Comparison of ENCODE assay signal across 8 cellular contexts in the genomic region with DNA sequence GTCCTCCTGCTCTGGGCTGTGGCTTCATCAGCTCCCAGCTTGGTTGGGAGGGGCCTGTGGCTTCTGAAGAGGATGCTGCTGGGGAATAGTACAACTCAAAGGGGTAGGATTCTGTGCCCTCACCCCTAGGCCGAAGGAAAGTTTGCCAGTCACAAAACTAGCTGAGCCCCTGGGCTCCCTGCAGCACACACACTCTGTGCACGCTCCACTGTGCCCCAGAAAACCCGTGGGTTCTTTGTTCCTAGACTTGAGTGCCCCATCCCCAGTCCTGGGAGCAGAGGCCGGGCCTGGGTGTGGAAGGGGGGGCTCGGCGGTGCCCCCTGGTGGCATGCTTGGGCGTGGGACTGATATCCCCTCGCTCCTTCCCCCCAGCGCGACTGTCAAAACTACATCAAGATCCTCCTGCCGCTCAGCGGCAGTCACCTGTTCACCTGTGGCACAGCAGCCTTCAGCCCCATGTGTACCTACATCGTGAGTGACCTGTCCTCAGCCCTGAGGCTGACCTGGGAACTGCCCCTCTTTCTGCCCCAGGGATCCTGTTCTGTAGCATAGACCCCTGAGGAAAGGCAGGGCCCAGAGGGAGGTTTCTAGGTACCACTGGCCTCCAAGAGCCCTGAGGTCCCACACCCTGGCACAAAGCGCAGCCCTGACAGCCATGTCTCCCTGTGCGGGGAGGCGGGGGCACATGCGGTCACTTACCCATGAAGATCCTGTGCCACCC.
DNase-seq lines count a peak whose midpoint lies in the region; ATAC-seq and TF ChIP-seq lines count a peak whose summit lies in the region.

No MANE protein-coding gene starts in this region.

- DNase-seq in GM12865 (ENCODE audit: low read depth), result peak; percentile 56
- peak; percentile 79 for DNase-seq in NCI-H82 (lab: John Stamatoyannopoulos, UW)
- peak; percentile 76 for DNase-seq in activated T-cell treated with anti-CD3 and anti-CD28 coated beads, Interleukin-2, amount 50 U/mL, for 24 hours
- DNase-seq in foreskin fibroblast, result peak in 1 of 2 donors; percentile 39
- DNase-seq in retina, result peak; percentile 69
- DNase-seq in NCI-H2081 treated with DMSO at 0.1 percent for 48 hours (lab: John Stamatoyannopoulos, UW), result no peak

- H3K4me1 Mint-ChIP-seq in activated T-cell treated with anti-CD3 and anti-CD28 coated beads, Interleukin-2, amount 50 U/mL, for 24 hours (ENCODE audit: low read depth), result peaks cover 6% of the 10 kb centered on the region

- ATAC-seq in HG02759 (IDR thresholded peaks at IDR 0.05; ENCODE audit: unreplicated experiment) (no peak), HG03378 (IDR thresholded peaks at IDR 0.05; ENCODE audit: unreplicated experiment) (no peak)

- H3K27ac Mint-ChIP-seq in activated T-cell treated with anti-CD3 and anti-CD28 coated beads, Interleukin-2, amount 50 U/mL, for 24 hours, result no peak overlapping the region

- H3K36me3 Mint-ChIP-seq in activated T-cell treated with anti-CD3 and anti-CD28 coated beads, Interleukin-2, amount 50 U/mL, for 24 hours (ENCODE audit: low read depth), result peaks cover 20% of the 10 kb centered on the region

- no peaks in the 10 kb centered on the region for H3K27me3 Mint-ChIP-seq in activated T-cell treated with anti-CD3 and anti-CD28 coated beads, Interleukin-2, amount 50 U/mL, for 24 hours

- peak; percentile 72 for TF ChIP-seq CTCF in GM12865 (IDR thresholded peaks at IDR 0.05; ENCODE audit: insufficient read depth, low read depth, low read length, missing control alignments)
- TF ChIP-seq CTCF in foreskin fibroblast (IDR thresholded peaks at IDR 0.05; ENCODE audit: low read depth, low read length), result peak; percentile 72

- H3K4me3 Mint-ChIP-seq in activated T-cell treated with anti-CD3 and anti-CD28 coated beads, Interleukin-2, amount 50 U/mL, for 24 hours, result no peak overlapping the region

- H3K4me3 ChIP-seq in GM12865 (ENCODE audit: low read depth, low read length), result no peak overlapping the region
- H3K4me3 ChIP-seq in foreskin fibroblast (ENCODE audit: low read depth in 1 of 2, low read length in 2 of 2), result no peak overlapping the region

- H3K9me3 Mint-ChIP-seq in activated T-cell treated with anti-CD3 and anti-CD28 coated beads, Interleukin-2, amount 50 U/mL, for 24 hours, result no peaks in the 10 kb centered on the region
